8 cellular contexts compared by ENCODE assay signal in genomic region chr9:89661391-89661949, GRCh38. TPM values are rescaled to one million over a fixed set of nuclear protein-coding genes. Genes with fewer than 3 reads are reported as not detected.
A peak's percentile ranks its signal among the peaks of the same experiment; 100 is the strongest.
DNase-seq lines count a peak whose midpoint lies in the region; ATAC-seq and TF ChIP-seq lines count a peak whose summit lies in the region.

No MANE protein-coding gene starts in this region.

- H3K9ac ChIP-seq in muscle layer of colon (ENCODE audit: low read length) = no peak overlapping the region

- H3K4me3 ChIP-seq in muscle layer of colon (ENCODE audit: low read depth in 1 of 2, low read length in 2 of 2) (peak overlapping the region in 1 of 2 donors; percentile 55), upper lobe of right lung (peak overlapping the region; percentile 28)

- TF ChIP-seq CTCF in upper lobe of right lung (IDR thresholded peaks at IDR 0.05) = no peak

- H3K27ac ChIP-seq in muscle layer of colon (ENCODE audit: low read depth, low read length) (peak overlapping the region; percentile 43), upper lobe of right lung (peak overlapping the region; percentile 77)

- intact Hi-C loops in upper lobe of right lung (cut with DNase I) = no loop called here

- DNase-seq in NOMO-1 treated with DMSO at 0.1 percent for 48 hours (lab: John Stamatoyannopoulos, UW; ENCODE audit: unreplicated experiment) (peak; percentile 11), NOMO-1 treated with dmso at 0.1 percent for 144 hours (lab: John Stamatoyannopoulos, UW; ENCODE audit: unreplicated experiment) (no peak), upper lobe of right lung (peak; percentile 74), T-helper 9 cell (no peak)

- H3K4me1 ChIP-seq in muscle layer of colon (ENCODE audit: insufficient read depth, low read length) (peaks cover 28% of the 10 kb centered on the region), upper lobe of right lung (peaks cover 54% of the 10 kb centered on the region)

- H3K36me3 ChIP-seq in muscle layer of colon (ENCODE audit: insufficient read depth, low read length) (no peaks in the 10 kb centered on the region), upper lobe of right lung (no peaks in the 10 kb centered on the region)

- H3K27me3 ChIP-seq in muscle layer of colon (ENCODE audit: control insufficient read depth in 1 of 2, insufficient read depth in 2 of 2, low read length in 2 of 2) (no peaks in the 10 kb centered on the region), upper lobe of right lung (no peaks in the 10 kb centered on the region)

- ATAC-seq in esophagus mucosa (peak; percentile 6), upper lobe of right lung (peak; percentile 45), HG03460 (IDR thresholded peaks at IDR 0.05; ENCODE audit: unreplicated experiment) (no peak), HG02885 (IDR thresholded peaks at IDR 0.05; ENCODE audit: poor library complexity, unreplicated experiment) (no peak)

- H3K9me3 ChIP-seq in muscle layer of colon (ENCODE audit: low read length) (no peaks in the 10 kb centered on the region), upper lobe of right lung (no peaks in the 10 kb centered on the region)

RNA-seq across cellular contexts. Expression of gene GADD45G, which starts 56.7 kb away (rescaled TPM):
- 1.6 TPM for total RNA-seq in esophagus mucosa
- total RNA-seq in upper lobe of right lung = 19.8 TPM

Comparison
In these comparisons a context has a peak if more than half of its experiments do, and no peak if none do; other contexts are left out.
1. DNase-seq: peak in NOMO-1 treated with DMSO at 0.1 percent for 48 hours (single experiment) and upper lobe of right lung (single experiment); none in NOMO-1 treated with dmso at 0.1 percent for 144 hours (single experiment) and T-helper 9 cell (single experiment).
2. ATAC-seq: peak in esophagus mucosa (single experiment) and upper lobe of right lung (single experiment); none in HG03460 (single experiment) and HG02885 (single experiment).